In genomic region chr9:124320062-124320973, GRCh38 we compare ENCODE assay signal across 8 cellular contexts.
A peak's percentile ranks its signal among the peaks of the same experiment; 100 is the strongest.
DNase-seq lines count a peak whose midpoint lies in the region; ATAC-seq, FAIRE-seq and TF ChIP-seq lines count a peak whose summit lies in the region.

No MANE protein-coding gene starts in this region.

- no peak overlapping the region for H3K27ac Mint-ChIP-seq in activated naive CD8-positive, alpha-beta T cell treated with anti-CD3 and anti-CD28 coated beads for 36 hours

- intact Hi-C loops in heart right ventricle (cut with DNase I) = loop anchor here in 8 of 10 donors (1.0 to 5.0 kb wide), 4 partner anchors 188 to 194 kb away; no protein-coding TSS in a partner anchor

- peaks cover 0 to 82% (median 0%) of the 10 kb centered on the region in 9 donors for H3K36me3 ChIP-seq in heart right ventricle

- H3K27me3 ChIP-seq in heart right ventricle = no peaks in the 10 kb centered on the region

- FAIRE-seq in RCC 7860 (lab: Jason Lieb, UNC) = no peak

- peak; percentile 83 to 89 (median 88) for ATAC-seq in heart right ventricle
- ATAC-seq in GM21367 (IDR thresholded peaks at IDR 0.05; ENCODE audit: unreplicated experiment) = no peak
- no peak for ATAC-seq in HG03108 (IDR thresholded peaks at IDR 0.05; ENCODE audit: unreplicated experiment)

- no peak overlapping the region for H3K4me3 ChIP-seq in heart right ventricle

- TF ChIP-seq CTCF in heart right ventricle (IDR thresholded peaks at IDR 0.05) = peak; percentile 73 to 92 (median 85)

- H3K36me3 Mint-ChIP-seq in activated naive CD8-positive, alpha-beta T cell treated with anti-CD3 and anti-CD28 coated beads for 36 hours = no peaks in the 10 kb centered on the region

- H3K4me3 Mint-ChIP-seq in activated naive CD8-positive, alpha-beta T cell treated with anti-CD3 and anti-CD28 coated beads for 36 hours = no peak overlapping the region

- H3K4me1 Mint-ChIP-seq in activated naive CD8-positive, alpha-beta T cell treated with anti-CD3 and anti-CD28 coated beads for 36 hours = no peaks in the 10 kb centered on the region

- H3K9me3 ChIP-seq in heart right ventricle = no peaks in the 10 kb centered on the region

- no peaks in the 10 kb centered on the region for H3K9me3 Mint-ChIP-seq in activated naive CD8-positive, alpha-beta T cell treated with anti-CD3 and anti-CD28 coated beads for 36 hours

- WGBS in heart right ventricle, 2 donors = 56 to 61% methylated on average over 17 of the region's 17 CpGs

- no peaks in the 10 kb centered on the region for H3K27me3 Mint-ChIP-seq in activated naive CD8-positive, alpha-beta T cell treated with anti-CD3 and anti-CD28 coated beads for 36 hours

- H3K4me1 ChIP-seq in heart right ventricle = peaks cover 0 to 15% (median 3%) of the 10 kb centered on the region in 9 donors

- H3K27ac ChIP-seq in heart right ventricle = no peak overlapping the region

- DNase-seq in DMS114 treated with DMSO at 0.1 percent for 48 hours (lab: John Stamatoyannopoulos, UW; ENCODE audit: unreplicated experiment) (peak; percentile 42), HuH-7.5 (ENCODE audit: low spot score) (peak; percentile 96), RCC 7860 (ENCODE audit: low spot score) (peak; percentile 42), heart right ventricle (peak; percentile 66 to 77), renal cortical epithelial cell (ENCODE audit: low read depth) (peak; percentile 46)
- DNase-seq in activated naive CD8-positive, alpha-beta T cell treated with anti-CD3 and anti-CD28 coated beads for 36 hours = peak; percentile 33

Comparison
In these comparisons a context has a peak if more than half of its experiments do, and no peak if none do; other contexts are left out.
1. DNase-seq: peak in every context shown above with its lines; median percentile 96 in HuH-7.5; 72 in heart right ventricle; 46 in renal cortical epithelial cell; 42 in DMS114 treated with DMSO at 0.1 percent for 48 hours; 42 in RCC 7860; 33 in activated naive CD8-positive, alpha-beta T cell treated with anti-CD3 and anti-CD28 coated beads for 36 hours.
2. ATAC-seq: peak in heart right ventricle (8 of 8); none in GM21367 (single experiment) and HG03108 (single experiment).